ENCODE assay signal across 1 cellular context in genomic region chr19:10544242-10544752, GRCh38.
TF ChIP-seq lines count a peak whose summit lies in the region.

No MANE protein-coding gene starts in this region.

TF ChIP-seq in HepG2, 621 proteins besides CTCF, POLR2A, EP300 and RAD21 (continued from another document):
- TF ChIP-seq, protein P1, sequence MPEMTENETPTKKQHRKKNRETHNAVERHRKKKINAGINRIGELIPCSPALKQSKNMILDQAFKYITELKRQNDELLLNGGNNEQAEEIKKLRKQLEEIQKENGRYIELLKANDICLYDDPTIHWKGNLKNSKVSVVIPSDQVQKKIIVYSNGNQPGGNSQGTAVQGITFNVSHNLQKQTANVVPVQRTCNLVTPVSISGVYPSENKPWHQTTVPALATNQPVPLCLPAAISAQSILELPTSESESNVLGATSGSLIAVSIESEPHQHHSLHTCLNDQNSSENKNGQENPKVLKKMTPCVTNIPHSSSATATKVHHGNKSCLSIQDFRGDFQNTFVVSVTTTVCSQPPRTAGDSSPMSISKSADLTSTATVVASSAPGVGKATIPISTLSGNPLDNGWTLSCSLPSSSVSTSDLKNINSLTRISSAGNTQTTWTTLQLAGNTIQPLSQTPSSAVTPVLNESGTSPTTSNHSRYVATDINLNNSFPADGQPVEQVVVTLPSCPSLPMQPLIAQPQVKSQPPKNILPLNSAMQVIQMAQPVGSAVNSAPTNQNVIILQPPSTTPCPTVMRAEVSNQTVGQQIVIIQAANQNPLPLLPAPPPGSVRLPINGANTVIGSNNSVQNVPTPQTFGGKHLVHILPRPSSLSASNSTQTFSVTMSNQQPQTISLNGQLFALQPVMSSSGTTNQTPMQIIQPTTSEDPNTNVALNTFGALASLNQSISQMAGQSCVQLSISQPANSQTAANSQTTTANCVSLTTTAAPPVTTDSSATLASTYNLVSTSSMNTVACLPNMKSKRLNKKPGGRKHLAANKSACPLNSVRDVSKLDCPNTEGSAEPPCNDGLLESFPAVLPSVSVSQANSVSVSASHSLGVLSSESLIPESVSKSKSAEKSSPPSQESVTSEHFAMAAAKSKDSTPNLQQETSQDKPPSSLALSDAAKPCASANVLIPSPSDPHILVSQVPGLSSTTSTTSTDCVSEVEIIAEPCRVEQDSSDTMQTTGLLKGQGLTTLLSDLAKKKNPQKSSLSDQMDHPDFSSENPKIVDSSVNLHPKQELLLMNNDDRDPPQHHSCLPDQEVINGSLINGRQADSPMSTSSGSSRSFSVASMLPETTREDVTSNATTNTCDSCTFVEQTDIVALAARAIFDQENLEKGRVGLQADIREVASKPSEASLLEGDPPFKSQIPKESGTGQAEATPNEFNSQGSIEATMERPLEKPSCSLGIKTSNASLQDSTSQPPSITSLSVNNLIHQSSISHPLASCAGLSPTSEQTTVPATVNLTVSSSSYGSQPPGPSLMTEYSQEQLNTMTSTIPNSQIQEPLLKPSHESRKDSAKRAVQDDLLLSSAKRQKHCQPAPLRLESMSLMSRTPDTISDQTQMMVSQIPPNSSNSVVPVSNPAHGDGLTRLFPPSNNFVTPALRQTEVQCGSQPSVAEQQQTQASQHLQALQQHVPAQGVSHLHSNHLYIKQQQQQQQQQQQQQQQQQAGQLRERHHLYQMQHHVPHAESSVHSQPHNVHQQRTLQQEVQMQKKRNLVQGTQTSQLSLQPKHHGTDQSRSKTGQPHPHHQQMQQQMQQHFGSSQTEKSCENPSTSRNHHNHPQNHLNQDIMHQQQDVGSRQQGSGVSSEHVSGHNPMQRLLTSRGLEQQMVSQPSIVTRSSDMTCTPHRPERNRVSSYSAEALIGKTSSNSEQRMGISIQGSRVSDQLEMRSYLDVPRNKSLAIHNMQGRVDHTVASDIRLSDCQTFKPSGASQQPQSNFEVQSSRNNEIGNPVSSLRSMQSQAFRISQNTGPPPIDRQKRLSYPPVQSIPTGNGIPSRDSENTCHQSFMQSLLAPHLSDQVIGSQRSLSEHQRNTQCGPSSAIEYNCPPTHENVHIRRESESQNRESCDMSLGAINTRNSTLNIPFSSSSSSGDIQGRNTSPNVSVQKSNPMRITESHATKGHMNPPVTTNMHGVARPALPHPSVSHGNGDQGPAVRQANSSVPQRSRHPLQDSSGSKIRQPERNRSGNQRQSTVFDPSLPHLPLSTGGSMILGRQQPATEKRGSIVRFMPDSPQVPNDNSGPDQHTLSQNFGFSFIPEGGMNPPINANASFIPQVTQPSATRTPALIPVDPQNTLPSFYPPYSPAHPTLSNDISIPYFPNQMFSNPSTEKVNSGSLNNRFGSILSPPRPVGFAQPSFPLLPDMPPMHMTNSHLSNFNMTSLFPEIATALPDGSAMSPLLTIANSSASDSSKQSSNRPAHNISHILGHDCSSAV (CRISPR knock-in tag; IDR thresholded peaks at IDR 0.05; ENCODE audit: borderline replicate concordance), result no peak
- 0 out of 2 replicates have a peak, but pooled peaks have one; percentile 4 for TF ChIP-seq PHF8 (CRISPR knock-in tag; IDR thresholded peaks at IDR 0.05)
- no peak for TF ChIP-seq FOXK2 (IDR thresholded peaks at IDR 0.05)
- TF ChIP-seq CSRNP1 (CRISPR knock-in tag; IDR thresholded peaks at IDR 0.05), result 0 out of 2 replicates have a peak, but pooled peaks have one; percentile 28
- peak; percentile 34; the same call in 1 of the 2 replicates for TF ChIP-seq HNF4A (CRISPR knock-in tag; IDR thresholded peaks at IDR 0.05)
- 0 out of 2 replicates have a peak, but pooled peaks have one; percentile 5 for TF ChIP-seq HOXA5 (CRISPR knock-in tag; IDR thresholded peaks at IDR 0.05)
- TF ChIP-seq RCOR2 (CRISPR knock-in tag; IDR thresholded peaks at IDR 0.05), result peak; percentile 73; the same call in 1 of the 2 replicates
- 0 out of 2 replicates have a peak, but pooled peaks have one; percentile 19 for TF ChIP-seq KLF12 (CRISPR knock-in tag; IDR thresholded peaks at IDR 0.05; ENCODE audit: borderline replicate concordance)
- peak; percentile 21; the same call in 1 of the 2 replicates for TF ChIP-seq RARA (CRISPR knock-in tag; IDR thresholded peaks at IDR 0.05)
- no peak for TF ChIP-seq BRCA1 (CRISPR knock-in tag; IDR thresholded peaks at IDR 0.05)
- TF ChIP-seq TARDBP (CRISPR knock-in tag; IDR thresholded peaks at IDR 0.05), result peak; percentile 56; the same call in 1 of the 2 replicates
